ENCODE assay signal across 7 cellular contexts in genomic region chr13:90188237-90188636, GRCh38.
"Had no signal": no experiment of that assay in that cellular context is flagged by ENCODE, and none has a peak within 500 bp of the region (broad histone marks: within the 10 kb centered on the region; RNA-seq: fewer than 3 reads in every experiment).

No MANE protein-coding gene starts in this region.

- DNase-seq: IMR-90, KBM-7, KG1 had no signal

- ATAC-seq: HepG2 had no signal

- H3K27ac ChIP-seq: HL-60, KMS-11 had no signal

- FAIRE-seq: HepG2, HTR-8/SVneo had no signal

- H3K4me2 ChIP-seq: KMS-11 had no signal

- H3K9ac ChIP-seq: KMS-11 had no signal
